In genomic region chr5:181200816-181201215, GRCh38 we compare ENCODE assay signal across 2 cellular contexts.
TF ChIP-seq lines count a peak whose summit lies in the region.

No MANE protein-coding gene starts in this region.

TF ChIP-seq in WTC11, 78 proteins besides CTCF, POLR2A, EP300 and RAD21:
- TF ChIP-seq, protein P1, sequence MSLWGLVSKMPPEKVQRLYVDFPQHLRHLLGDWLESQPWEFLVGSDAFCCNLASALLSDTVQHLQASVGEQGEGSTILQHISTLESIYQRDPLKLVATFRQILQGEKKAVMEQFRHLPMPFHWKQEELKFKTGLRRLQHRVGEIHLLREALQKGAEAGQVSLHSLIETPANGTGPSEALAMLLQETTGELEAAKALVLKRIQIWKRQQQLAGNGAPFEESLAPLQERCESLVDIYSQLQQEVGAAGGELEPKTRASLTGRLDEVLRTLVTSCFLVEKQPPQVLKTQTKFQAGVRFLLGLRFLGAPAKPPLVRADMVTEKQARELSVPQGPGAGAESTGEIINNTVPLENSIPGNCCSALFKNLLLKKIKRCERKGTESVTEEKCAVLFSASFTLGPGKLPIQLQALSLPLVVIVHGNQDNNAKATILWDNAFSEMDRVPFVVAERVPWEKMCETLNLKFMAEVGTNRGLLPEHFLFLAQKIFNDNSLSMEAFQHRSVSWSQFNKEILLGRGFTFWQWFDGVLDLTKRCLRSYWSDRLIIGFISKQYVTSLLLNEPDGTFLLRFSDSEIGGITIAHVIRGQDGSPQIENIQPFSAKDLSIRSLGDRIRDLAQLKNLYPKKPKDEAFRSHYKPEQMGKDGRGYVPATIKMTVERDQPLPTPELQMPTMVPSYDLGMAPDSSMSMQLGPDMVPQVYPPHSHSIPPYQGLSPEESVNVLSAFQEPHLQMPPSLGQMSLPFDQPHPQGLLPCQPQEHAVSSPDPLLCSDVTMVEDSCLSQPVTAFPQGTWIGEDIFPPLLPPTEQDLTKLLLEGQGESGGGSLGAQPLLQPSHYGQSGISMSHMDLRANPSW (CRISPR knock-in tag; conservative IDR thresholded peaks at IDR 0.05; ENCODE audit: low read depth) = no peak
- TF ChIP-seq GTF2I (CRISPR knock-in tag; conservative IDR thresholded peaks at IDR 0.05) (no peak), CDX4 (CRISPR knock-in tag; IDR thresholded peaks at IDR 0.05; ENCODE audit: borderline replicate concordance) (no peak), TEAD4 (CRISPR knock-in tag; IDR thresholded peaks at IDR 0.05) (no peak), SP1 (CRISPR knock-in tag; conservative IDR thresholded peaks at IDR 0.05) (no peak), NR3C1 (CRISPR knock-in tag; conservative IDR thresholded peaks at IDR 0.05; ENCODE audit: low read depth) (no peak), NFATC4 (CRISPR knock-in tag; IDR thresholded peaks at IDR 0.05) (no peak), CREM (CRISPR knock-in tag; IDR thresholded peaks at IDR 0.05) (no peak), ATF1 (CRISPR knock-in tag; IDR thresholded peaks at IDR 0.05) (no peak), TCF7 (CRISPR knock-in tag; IDR thresholded peaks at IDR 0.05; ENCODE audit: low read depth) (no peak), ATF6 (CRISPR knock-in tag; IDR thresholded peaks at IDR 0.05) (no peak), PRRX2 (CRISPR knock-in tag; IDR thresholded peaks at IDR 0.05) (no peak)
- TF ChIP-seq, protein P2, sequence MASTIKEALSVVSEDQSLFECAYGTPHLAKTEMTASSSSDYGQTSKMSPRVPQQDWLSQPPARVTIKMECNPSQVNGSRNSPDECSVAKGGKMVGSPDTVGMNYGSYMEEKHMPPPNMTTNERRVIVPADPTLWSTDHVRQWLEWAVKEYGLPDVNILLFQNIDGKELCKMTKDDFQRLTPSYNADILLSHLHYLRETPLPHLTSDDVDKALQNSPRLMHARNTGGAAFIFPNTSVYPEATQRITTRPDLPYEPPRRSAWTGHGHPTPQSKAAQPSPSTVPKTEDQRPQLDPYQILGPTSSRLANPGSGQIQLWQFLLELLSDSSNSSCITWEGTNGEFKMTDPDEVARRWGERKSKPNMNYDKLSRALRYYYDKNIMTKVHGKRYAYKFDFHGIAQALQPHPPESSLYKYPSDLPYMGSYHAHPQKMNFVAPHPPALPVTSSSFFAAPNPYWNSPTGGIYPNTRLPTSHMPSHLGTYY (CRISPR knock-in tag; IDR thresholded peaks at IDR 0.05) = no peak
- TF ChIP-seq, protein P3, sequence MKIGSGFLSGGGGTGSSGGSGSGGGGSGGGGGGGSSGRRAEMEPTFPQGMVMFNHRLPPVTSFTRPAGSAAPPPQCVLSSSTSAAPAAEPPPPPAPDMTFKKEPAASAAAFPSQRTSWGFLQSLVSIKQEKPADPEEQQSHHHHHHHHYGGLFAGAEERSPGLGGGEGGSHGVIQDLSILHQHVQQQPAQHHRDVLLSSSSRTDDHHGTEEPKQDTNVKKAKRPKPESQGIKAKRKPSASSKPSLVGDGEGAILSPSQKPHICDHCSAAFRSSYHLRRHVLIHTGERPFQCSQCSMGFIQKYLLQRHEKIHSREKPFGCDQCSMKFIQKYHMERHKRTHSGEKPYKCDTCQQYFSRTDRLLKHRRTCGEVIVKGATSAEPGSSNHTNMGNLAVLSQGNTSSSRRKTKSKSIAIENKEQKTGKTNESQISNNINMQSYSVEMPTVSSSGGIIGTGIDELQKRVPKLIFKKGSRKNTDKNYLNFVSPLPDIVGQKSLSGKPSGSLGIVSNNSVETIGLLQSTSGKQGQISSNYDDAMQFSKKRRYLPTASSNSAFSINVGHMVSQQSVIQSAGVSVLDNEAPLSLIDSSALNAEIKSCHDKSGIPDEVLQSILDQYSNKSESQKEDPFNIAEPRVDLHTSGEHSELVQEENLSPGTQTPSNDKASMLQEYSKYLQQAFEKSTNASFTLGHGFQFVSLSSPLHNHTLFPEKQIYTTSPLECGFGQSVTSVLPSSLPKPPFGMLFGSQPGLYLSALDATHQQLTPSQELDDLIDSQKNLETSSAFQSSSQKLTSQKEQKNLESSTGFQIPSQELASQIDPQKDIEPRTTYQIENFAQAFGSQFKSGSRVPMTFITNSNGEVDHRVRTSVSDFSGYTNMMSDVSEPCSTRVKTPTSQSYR (CRISPR knock-in tag; IDR thresholded peaks at IDR 0.05) = no peak

TF ChIP-seq in HepG2, 621 proteins besides CTCF, POLR2A, EP300 and RAD21:
- no peak for TF ChIP-seq PREB (CRISPR knock-in tag; IDR thresholded peaks at IDR 0.05)
- TF ChIP-seq, protein P4, sequence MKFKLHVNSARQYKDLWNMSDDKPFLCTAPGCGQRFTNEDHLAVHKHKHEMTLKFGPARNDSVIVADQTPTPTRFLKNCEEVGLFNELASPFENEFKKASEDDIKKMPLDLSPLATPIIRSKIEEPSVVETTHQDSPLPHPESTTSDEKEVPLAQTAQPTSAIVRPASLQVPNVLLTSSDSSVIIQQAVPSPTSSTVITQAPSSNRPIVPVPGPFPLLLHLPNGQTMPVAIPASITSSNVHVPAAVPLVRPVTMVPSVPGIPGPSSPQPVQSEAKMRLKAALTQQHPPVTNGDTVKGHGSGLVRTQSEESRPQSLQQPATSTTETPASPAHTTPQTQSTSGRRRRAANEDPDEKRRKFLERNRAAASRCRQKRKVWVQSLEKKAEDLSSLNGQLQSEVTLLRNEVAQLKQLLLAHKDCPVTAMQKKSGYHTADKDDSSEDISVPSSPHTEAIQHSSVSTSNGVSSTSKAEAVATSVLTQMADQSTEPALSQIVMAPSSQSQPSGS (CRISPR knock-in tag; IDR thresholded peaks at IDR 0.05) = no peak
- no peak for TF ChIP-seq FLYWCH1 (CRISPR knock-in tag; IDR thresholded peaks at IDR 0.05)
- TF ChIP-seq POGZ (CRISPR knock-in tag; IDR thresholded peaks at IDR 0.05) = no peak
